Comparison of ENCODE assay signal across 11 cellular contexts in the genomic region with DNA sequence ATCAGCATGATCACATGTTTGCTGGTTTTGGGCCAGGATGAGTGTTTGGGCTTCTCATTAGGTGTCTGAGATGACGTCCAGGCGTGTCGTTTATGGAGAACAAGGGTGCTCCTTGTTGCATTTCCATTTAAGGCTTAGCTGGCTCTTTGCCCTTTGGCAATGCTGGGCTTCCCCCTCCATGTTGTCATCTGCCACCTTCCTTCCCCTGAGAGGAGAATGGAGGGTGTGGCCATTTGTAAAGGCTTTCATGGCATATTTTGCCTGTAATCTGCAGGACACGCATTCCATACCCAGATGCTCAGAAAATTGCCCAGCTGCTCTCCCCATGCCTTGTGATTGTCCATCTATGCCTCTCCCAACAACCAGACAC. TPM values are rescaled to one million over a fixed set of nuclear protein-coding genes. Genes with fewer than 3 reads are reported as not detected.
DNase-seq lines count a peak whose midpoint lies in the region; ATAC-seq and TF ChIP-seq lines count a peak whose summit lies in the region.
"Had no signal": no experiment of that assay in that cellular context is flagged by ENCODE, and none has a peak within 500 bp of the region (broad histone marks: within the 10 kb centered on the region; RNA-seq: fewer than 3 reads in every experiment).

No MANE protein-coding gene starts in this region.

- no TSS peak for BruUV-seq in Calu3 (replicated peaks; lab: Mats Ljungman, UMichigan)

- intact Hi-C loops in Calu3 (cut with micrococcal nuclease; ENCODE audit: unreplicated experiment), result no loop called here

- H3K4me3 Mint-ChIP-seq in Calu3 (ENCODE audit: low read depth, unreplicated experiment), result no peak overlapping the region
- H3K4me3 Mint-ChIP-seq: activated T-helper 1 cell treated with anti-CD3 and anti-CD28 coated beads, Interleukin-12 subunit alpha, Interleukin-12 subunit beta, Interleukin-2, Interleukin-4 antibody, amounts not matched to agents 30 ng/mL and 10 ng/mL and 1 ng/mL, durations not matched to agents 14 hours and 24 hours and 36 hours had no signal

- H3K27me3 Mint-ChIP-seq in Calu3 (ENCODE audit: unreplicated experiment), result peaks cover 13% of the 10 kb centered on the region

- peaks cover 20% of the 10 kb centered on the region for H3K36me3 Mint-ChIP-seq in Calu3 (ENCODE audit: insufficient read depth, unreplicated experiment)

- peak overlapping the region; percentile 37 for H3K27ac Mint-ChIP-seq in Calu3 (ENCODE audit: unreplicated experiment)
- H3K27ac Mint-ChIP-seq: activated T-helper 1 cell treated with anti-CD3 and anti-CD28 coated beads, Interleukin-12 subunit alpha, Interleukin-12 subunit beta, Interleukin-2, Interleukin-4 antibody, amounts not matched to agents 30 ng/mL and 10 ng/mL and 1 ng/mL, durations not matched to agents 14 hours and 24 hours and 36 hours had no signal

- CTCF ChIA-PET in Calu3 (lab: Charles Lee), result interaction anchor here (0.6 to 3.2 kb wide), 9 partner anchors 9 to 519 kb away, joined by 3 to 15 read pairs (median 3); no protein-coding TSS in a partner anchor

- ATAC-seq in HG03108 (IDR thresholded peaks at IDR 0.05; ENCODE audit: unreplicated experiment), result no peak
- ATAC-seq in HG03196 (IDR thresholded peaks at IDR 0.05; ENCODE audit: unreplicated experiment), result no peak
- no peak for ATAC-seq in GM19467 (IDR thresholded peaks at IDR 0.05; ENCODE audit: unreplicated experiment)

- in situ Hi-C loops in GM13976 (cut with MboI; ENCODE audit: low sequenced_read_pairs, unreplicated experiment), result no loop called here

- H3K4me1 Mint-ChIP-seq in Calu3 (ENCODE audit: low read depth, unreplicated experiment), result peaks cover 36% of the 10 kb centered on the region

- H3K9me3 Mint-ChIP-seq in Calu3 (ENCODE audit: low read depth, unreplicated experiment), result peaks cover 3% of the 10 kb centered on the region
- H3K9me3 Mint-ChIP-seq: activated T-helper 1 cell treated with anti-CD3 and anti-CD28 coated beads, Interleukin-12 subunit alpha, Interleukin-12 subunit beta, Interleukin-2, Interleukin-4 antibody, amounts not matched to agents 30 ng/mL and 10 ng/mL and 1 ng/mL, durations not matched to agents 14 hours and 24 hours and 36 hours had no signal

- no peak for TF ChIP-seq CTCF in Calu3 (IDR thresholded peaks at IDR 0.05; ENCODE audit: unreplicated experiment)
- TF ChIP-seq CTCF in GM13976 (IDR thresholded peaks at IDR 0.05; ENCODE audit: borderline replicate concordance, control extremely low read depth, extremely low read depth, insufficient read depth, missing control alignments), result no peak

- DNase-seq in Calu3 (peak; percentile 80), NCI-H1105 (lab: John Stamatoyannopoulos, UW) (peak; percentile 94), SKM-1 treated with dmso at 0.1 percent for 144 hours (lab: John Stamatoyannopoulos, UW; ENCODE audit: unreplicated experiment) (peak; percentile 68), lung microvascular endothelial cell (ENCODE audit: low read depth in 2 of 2) (peak; percentile 39 to 77), GM13976 (ENCODE audit: low spot score) (no peak)
- DNase-seq: ovary had no signal

RNA-seq across cellular contexts. Expression of a gene that starts 27.7 kb away (rescaled TPM):
- 0.09 and 0.17 TPM in 2 replicates for total RNA-seq in Calu3 (2022)
- under 0.01 TPM in 1 of 2 replicates, not detected in the other for total RNA-seq in lung microvascular endothelial cell
- total RNA-seq: activated T-helper 1 cell treated with anti-CD3 and anti-CD28 coated beads, Interleukin-12 subunit alpha, Interleukin-12 subunit beta, Interleukin-2, Interleukin-4 antibody, amounts not matched to agents 30 ng/mL and 10 ng/mL and 1 ng/mL, durations not matched to agents 14 hours and 24 hours and 36 hours; LHCN-M2 had no signal
